ENCODE assay signal across 10 cellular contexts in the genomic region with DNA sequence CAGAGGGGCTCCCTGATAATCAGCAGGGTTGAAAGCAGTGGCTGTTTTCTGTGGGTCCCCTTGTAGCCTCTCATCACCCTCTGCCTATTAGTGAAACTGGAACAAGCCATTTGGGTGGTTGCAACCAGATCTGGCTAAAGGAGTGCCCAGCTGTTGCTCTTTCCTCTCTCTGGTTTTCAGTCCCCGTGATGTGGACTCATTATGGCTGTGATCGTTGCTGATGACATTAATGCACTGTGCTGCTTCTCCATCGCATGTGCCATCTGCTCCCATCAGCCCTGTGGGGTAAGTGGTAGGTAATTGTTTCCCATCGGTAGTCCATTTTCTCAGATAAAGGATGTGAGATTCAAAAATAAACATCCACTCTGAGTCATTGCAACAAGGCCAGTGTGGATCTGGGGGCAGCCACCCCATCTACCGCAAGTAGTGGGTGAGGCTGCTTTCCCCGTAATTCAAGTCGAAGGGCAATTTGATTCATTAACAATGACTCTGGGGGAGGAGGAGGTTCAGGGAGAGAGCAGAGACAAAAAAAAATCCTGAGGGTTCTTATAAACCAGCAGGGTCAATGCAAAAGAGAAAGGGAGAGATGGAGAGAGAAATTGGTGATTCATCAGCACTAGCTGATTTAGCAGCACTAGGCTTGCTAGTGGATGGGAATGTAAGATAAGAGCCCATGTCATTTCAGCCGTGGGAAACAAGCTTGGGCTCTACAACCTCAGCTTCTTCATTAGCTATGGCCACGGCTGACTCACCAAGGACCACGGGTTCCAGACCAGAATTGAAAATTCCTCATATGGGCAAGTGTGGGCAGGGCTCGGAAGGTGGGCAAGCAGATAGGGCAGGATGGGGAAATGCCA.
DNase-seq lines count a peak whose midpoint lies in the region; ATAC-seq and TF ChIP-seq lines count a peak whose summit lies in the region.
"Had no signal": no experiment of that assay in that cellular context is flagged by ENCODE, and none has a peak within 500 bp of the region (broad histone marks: within the 10 kb centered on the region; RNA-seq: fewer than 3 reads in every experiment).

No MANE protein-coding gene starts in this region.

- no peak overlapping the region for H3K4me3 Mint-ChIP-seq in CD14-positive monocyte
- H3K4me3 Mint-ChIP-seq: CD4-positive, CD25-positive, alpha-beta regulatory T cell; IgD-negative memory B cell had no signal

- peaks cover 0 to 2% of the 10 kb centered on the region in 2 donors for H3K36me3 Mint-ChIP-seq in CD14-positive monocyte
- H3K36me3 Mint-ChIP-seq: CD4-positive, CD25-positive, alpha-beta regulatory T cell; IgD-negative memory B cell had no signal

- H3K27me3 Mint-ChIP-seq in CD14-positive monocyte (ENCODE audit: low read depth in 3 of 3): peaks cover 11 to 26% (median 19%) of the 10 kb centered on the region in 3 donors
- H3K27me3 Mint-ChIP-seq: CD4-positive, CD25-positive, alpha-beta regulatory T cell had no signal

- H3K4me1 Mint-ChIP-seq in CD14-positive monocyte: peaks cover 32% of the 10 kb centered on the region

- intact Hi-C loops in CD14-positive monocyte (cut with micrococcal nuclease): loop anchor here in 1 of 2 donors (10.0 kb wide), 1 partner anchor 404 kb away; no protein-coding TSS in a partner anchor

- ATAC-seq in HG02678 (IDR thresholded peaks at IDR 0.05; ENCODE audit: unreplicated experiment) (peak; percentile 55), HG03469 (IDR thresholded peaks at IDR 0.05; ENCODE audit: unreplicated experiment) (no peak)

- peak; percentile 67 for DNase-seq in CD14-positive monocyte (ENCODE audit: low spot score)
- peak; percentile 93 to 96 for DNase-seq in NCI-H524 (lab: John Stamatoyannopoulos, UW)
- peak; percentile 18 for DNase-seq in epithelial cell of prostate (ENCODE audit: low read depth, low spot score)
- DNase-seq in ureter (ENCODE audit: low spot score): no peak
- no peak for DNase-seq in activated CD8-positive, alpha-beta memory T cell treated with anti-CD3 and anti-CD28 coated beads, Interleukin-2, amount 50 U/mL, for 4 hours
- no peak for DNase-seq in cerebellar nuclear complex (lab: John Stamatoyannopoulos, UW)
- DNase-seq: CD4-positive, CD25-positive, alpha-beta regulatory T cell had no signal

- peaks cover 0 to 1% (median 0%) of the 10 kb centered on the region in 7 donors for H3K9me3 Mint-ChIP-seq in CD14-positive monocyte
- H3K9me3 Mint-ChIP-seq: CD4-positive, CD25-positive, alpha-beta regulatory T cell; IgD-negative memory B cell had no signal

- no peak for TF ChIP-seq CTCF in CD14-positive monocyte (IDR thresholded peaks at IDR 0.05)

- no peak overlapping the region for H3K27ac ChIP-seq in epithelial cell of prostate

- H3K27ac Mint-ChIP-seq in CD14-positive monocyte: peak overlapping the region in 5 of 7 donors; percentile 11 to 85 (median 70)
- H3K27ac Mint-ChIP-seq: CD4-positive, CD25-positive, alpha-beta regulatory T cell; IgD-negative memory B cell had no signal

Comparison
In these comparisons a context has a peak if more than half of its experiments do, and no peak if none do; other contexts are left out.
1. DNase-seq: peak in CD14-positive monocyte (single experiment), NCI-H524 (2 of 2) and epithelial cell of prostate (single experiment); none in ureter (single experiment), activated CD8-positive, alpha-beta memory T cell treated with anti-CD3 and anti-CD28 coated beads, Interleukin-2, amount 50 U/mL, for 4 hours (single experiment) and cerebellar nuclear complex (0 of 2).